8 cellular contexts compared by ENCODE assay signal in the genomic region with DNA sequence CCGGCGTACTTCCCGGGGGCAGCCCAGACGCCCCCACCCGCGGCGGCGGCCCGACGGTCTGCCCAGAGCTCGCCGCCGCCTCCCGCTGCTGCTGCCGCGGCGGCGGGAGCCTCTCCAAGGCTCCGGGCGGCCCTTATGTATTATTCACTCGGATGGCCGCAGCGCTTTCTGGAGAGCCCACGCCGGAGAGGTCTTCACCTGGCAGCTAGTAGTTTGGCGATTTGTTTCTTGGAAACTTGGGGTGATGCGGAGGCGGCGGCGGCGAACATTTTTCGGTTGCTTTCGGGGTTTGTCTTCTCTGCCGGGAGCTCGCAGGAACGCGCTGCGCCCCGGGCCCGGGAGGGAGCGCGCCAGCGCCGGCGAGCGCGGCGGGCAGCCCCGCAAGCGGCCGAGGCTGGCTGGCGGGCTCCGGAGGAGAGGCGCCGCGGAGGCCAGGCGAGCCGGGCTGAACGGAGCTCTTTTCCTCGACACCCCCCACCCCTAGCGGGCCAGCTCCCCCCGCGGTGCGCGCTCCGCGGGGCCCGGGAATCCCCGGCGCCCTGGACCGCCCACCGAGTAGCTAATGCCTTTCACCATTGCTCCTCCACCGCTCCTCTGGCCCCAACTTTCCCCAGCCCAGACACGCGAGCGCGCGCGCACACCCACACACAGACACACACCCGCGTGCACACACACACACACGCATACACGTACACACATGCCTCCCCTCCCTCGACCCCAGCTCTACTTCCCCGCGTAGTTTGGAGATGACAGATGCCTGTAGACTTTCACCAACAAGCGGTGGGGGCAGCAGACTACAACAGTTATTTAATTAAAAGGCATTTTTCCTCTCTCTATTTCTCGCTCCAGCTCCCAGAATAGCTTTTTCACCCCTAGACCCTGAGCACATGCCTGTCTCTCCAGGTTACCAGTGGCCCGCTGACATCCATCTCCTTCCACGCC.
DNase-seq lines count a peak whose midpoint lies in the region; ATAC-seq and TF ChIP-seq lines count a peak whose summit lies in the region.

No MANE protein-coding gene starts in this region.

- TF ChIP-seq CTCF in psoas muscle (IDR thresholded peaks at IDR 0.05) = no peak

- H3K27me3 ChIP-seq in adipocyte (replicated peaks; ENCODE audit: control insufficient read depth, insufficient read depth, low read length) (no peaks in the 10 kb centered on the region), psoas muscle (ENCODE audit: insufficient read depth in 3 of 3, low read length in 2 of 3) (peaks cover 0 to 2% (median 0%) of the 10 kb centered on the region in 3 donors)

- peak overlapping the region; percentile 53 for H3K27ac ChIP-seq in psoas muscle

- peak; percentile 24 for ATAC-seq in left ventricle myocardium superior
- ATAC-seq in psoas muscle = peak; percentile 20 to 27 (median 23)
- ATAC-seq in GM18870 (IDR thresholded peaks at IDR 0.05; ENCODE audit: unreplicated experiment) = no peak

- intact Hi-C loops in left ventricle myocardium superior (cut with micrococcal nuclease) (no loop called here), psoas muscle (cut with DNase I) (loop anchor here (5.0 to 10.0 kb wide), 3 partner anchors 111 to 674 kb away; partner anchors contain the start of gene DHX15 (in 2 of the 2))

- H3K4me1 ChIP-seq in adipocyte (ENCODE audit: control insufficient read depth, insufficient read depth, low read length) (peaks cover 10% of the 10 kb centered on the region), psoas muscle (peaks cover 15% of the 10 kb centered on the region)

- 0% methylated on average over 68 to 90 of the region's 90 CpGs for WGBS in psoas muscle, 3 donors

- H3K9me3 ChIP-seq in adipocyte (ENCODE audit: control insufficient read depth, low read length) = no peaks in the 10 kb centered on the region
- H3K9me3 ChIP-seq in psoas muscle = no peaks in the 10 kb centered on the region

- H3K4me3 ChIP-seq in adipocyte (ENCODE audit: low read length) = peak overlapping the region; percentile 83
- peak overlapping the region; percentile 79 for H3K4me3 ChIP-seq in psoas muscle

- no peaks in the 10 kb centered on the region for H3K36me3 ChIP-seq in adipocyte (ENCODE audit: control insufficient read depth, insufficient read depth, low read length, severe bottlenecking)
- H3K36me3 ChIP-seq in psoas muscle (ENCODE audit: insufficient read depth in 1 of 2, low read depth in 1 of 2) = no peaks in the 10 kb centered on the region

- peak overlapping the region; percentile 81 for H3K9ac ChIP-seq in adipocyte (ENCODE audit: low read length)

- DNase-seq in NCI-H510A (lab: John Stamatoyannopoulos, UW) (peak; percentile 8), NCI-H510A treated with DMSO at 0.1 percent for 48 hours (lab: John Stamatoyannopoulos, UW) (no peak), NCI-H345 (lab: John Stamatoyannopoulos, UW) (peak; percentile 38), adipocyte (ENCODE audit: low read depth) (peak; percentile 69), left ventricle myocardium superior (peak; percentile 69), psoas muscle (peak; percentile 47 to 67), NCI-H2081 treated with DMSO at 0.1 percent for 48 hours (lab: John Stamatoyannopoulos, UW) (no peak)

Comparison
In these comparisons a context has a peak if more than half of its experiments do, and no peak if none do; other contexts are left out.
1. DNase-seq: peak in NCI-H510A (single experiment), NCI-H345 (single experiment), adipocyte (single experiment), left ventricle myocardium superior (single experiment) and psoas muscle (2 of 2); none in NCI-H510A treated with DMSO at 0.1 percent for 48 hours (single experiment) and NCI-H2081 treated with DMSO at 0.1 percent for 48 hours (single experiment).